In genomic region chr5:99694884-99695283, GRCh38 we compare ENCODE assay signal across 2 cellular contexts.
TF ChIP-seq lines count a peak whose summit lies in the region.

No MANE protein-coding gene starts in this region.

TF ChIP-seq in SK-N-SH, 30 proteins besides CTCF, POLR2A, EP300 and RAD21 (continued from another document):
- TF ChIP-seq GATA2 (CRISPR knock-in tag; IDR thresholded peaks at IDR 0.05): no peak
- no peak for TF ChIP-seq FOXJ3 (CRISPR knock-in tag; IDR thresholded peaks at IDR 0.05)
- TF ChIP-seq SIN3A (IDR thresholded peaks at IDR 0.05; ENCODE audit: borderline replicate concordance, low read depth, low read length): no peak
- no peak for TF ChIP-seq TCF12 (IDR thresholded peaks at IDR 0.05)
- TF ChIP-seq POLR2AphosphoS5 (IDR thresholded peaks at IDR 0.05; ENCODE audit: low read depth, low read length): no peak
- no peak for TF ChIP-seq NRF1 (IDR thresholded peaks at IDR 0.05; ENCODE audit: low read depth, low read length)
TF ChIP-seq in SK-N-SH: peak in this region for 0.

TF ChIP-seq in SK-N-SH treated with all-trans-retinoic acid at 6 μM for 48 hours, 23 proteins besides CTCF, POLR2A, EP300 and RAD21 (continued from another document):
- TF ChIP-seq, protein P1, sequence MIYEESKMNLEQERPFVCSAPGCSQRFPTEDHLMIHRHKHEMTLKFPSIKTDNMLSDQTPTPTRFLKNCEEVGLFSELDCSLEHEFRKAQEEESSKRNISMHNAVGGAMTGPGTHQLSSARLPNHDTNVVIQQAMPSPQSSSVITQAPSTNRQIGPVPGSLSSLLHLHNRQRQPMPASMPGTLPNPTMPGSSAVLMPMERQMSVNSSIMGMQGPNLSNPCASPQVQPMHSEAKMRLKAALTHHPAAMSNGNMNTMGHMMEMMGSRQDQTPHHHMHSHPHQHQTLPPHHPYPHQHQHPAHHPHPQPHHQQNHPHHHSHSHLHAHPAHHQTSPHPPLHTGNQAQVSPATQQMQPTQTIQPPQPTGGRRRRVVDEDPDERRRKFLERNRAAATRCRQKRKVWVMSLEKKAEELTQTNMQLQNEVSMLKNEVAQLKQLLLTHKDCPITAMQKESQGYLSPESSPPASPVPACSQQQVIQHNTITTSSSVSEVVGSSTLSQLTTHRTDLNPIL (CRISPR knock-in tag; IDR thresholded peaks at IDR 0.05; ENCODE audit: low read depth): no peak
TF ChIP-seq in SK-N-SH treated with all-trans-retinoic acid at 6 μM for 48 hours: peak in this region for 0.
